ENCODE assay signal across 19 cellular contexts in the genomic region with DNA sequence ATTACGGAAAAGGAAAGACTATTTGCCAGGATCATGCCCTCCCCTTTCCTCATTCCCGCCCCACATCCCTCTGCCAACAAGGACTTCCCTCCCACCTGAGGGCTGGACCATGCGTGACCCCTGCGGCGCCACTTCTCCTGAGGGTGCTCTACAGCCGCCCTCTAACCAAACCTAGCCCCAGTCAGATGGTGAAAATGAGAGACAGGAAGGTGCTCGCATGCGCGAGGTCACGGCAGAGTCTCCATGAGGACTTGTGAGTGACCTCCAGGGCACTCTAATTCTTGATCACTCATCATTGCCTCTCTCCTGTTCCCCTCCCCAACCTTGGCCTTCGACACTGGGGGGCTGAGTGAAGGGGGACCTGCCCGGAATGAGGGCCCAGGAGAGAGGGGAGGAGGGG. TPM values are rescaled to one million over a fixed set of nuclear protein-coding genes. Genes with fewer than 3 reads are reported as not detected.
DNase-seq lines count a peak whose midpoint lies in the region; ATAC-seq, FAIRE-seq and TF ChIP-seq lines count a peak whose summit lies in the region.
"Had no signal": no experiment of that assay in that cellular context is flagged by ENCODE, and none has a peak within 500 bp of the region (broad histone marks: within the 10 kb centered on the region; RNA-seq: fewer than 3 reads in every experiment).

No MANE protein-coding gene starts in this region.

- no peak for FAIRE-seq in endothelial cell of umbilical vein (lab: Jason Lieb, UNC)
- FAIRE-seq: GM12878, HTR-8/SVneo had no signal

- ATAC-seq in HCT116 (no peak), thoracic aorta (ENCODE audit: insufficient number of reproducible peaks, low FRiP score, low read depth) (no peak)
- ATAC-seq in natural killer cell treated with Interleukin-12 subunit alpha and Interleukin-12 subunit beta and Interleukin-15 and Interleukin-18, amount 100 ng/mL, for 72 hours, result no peak
- ATAC-seq: CD8-positive, alpha-beta T cell; GM12878 had no signal

- TSS peak; percentile 34 for BruUV-seq in HCT116 (replicated peaks; lab: Mats Ljungman, UMichigan)
- BruUV-seq in endothelial cell of umbilical vein (replicated peaks; lab: Mats Ljungman, UMichigan), result TSS peak; percentile 12

- H3K27me3 ChIP-seq in HCT116 (ENCODE audit: insufficient read depth, low read length) (no peaks in the 10 kb centered on the region), ascending aorta (no peaks in the 10 kb centered on the region), endothelial cell of umbilical vein (ENCODE audit: control insufficient read depth in 2 of 2, insufficient read depth in 2 of 2, low read length in 2 of 2) (no peaks in the 10 kb centered on the region), thoracic aorta (replicated peaks; ENCODE audit: insufficient read depth) (no peaks in the 10 kb centered on the region)
- H3K27me3 ChIP-seq: BLaER1 treated with 17β-estradiol and CSF1 and Interleukin-3, amounts not matched to agents 10 nM and 100 nM had no signal

- H3K79me2 ChIP-seq in HCT116 (ENCODE audit: insufficient read depth, low read length) (peaks cover 7% of the 10 kb centered on the region), endothelial cell of umbilical vein (ENCODE audit: control insufficient read depth, insufficient read depth, low read length) (peaks cover 10% of the 10 kb centered on the region)

- RAD21 ChIA-PET in HCT116 (lab: Charles Lee; ENCODE audit: low non-redundant PET in 1 of 2, low total read pairs in 2 of 2, uncharacterized antibody in 2 of 2, unreplicated experiment in 2 of 2), result no interaction called here

- H3K36me3 Mint-ChIP-seq in natural killer cell treated with Interleukin-12 subunit alpha and Interleukin-12 subunit beta and Interleukin-15 and Interleukin-18, amount 100 ng/mL, for 72 hours, result no peaks in the 10 kb centered on the region

- no peak overlapping the region for H3K9ac ChIP-seq in HCT116 (ENCODE audit: low read length)
- H3K9ac ChIP-seq in endothelial cell of umbilical vein (replicated peaks; ENCODE audit: extremely low read depth, insufficient read depth, low read length), result no peak overlapping the region
- H3K9ac ChIP-seq: BLaER1 treated with 17β-estradiol and CSF1 and Interleukin-3, amounts not matched to agents 10 nM and 100 nM had no signal

- H3K27ac Mint-ChIP-seq in natural killer cell treated with Interleukin-12 subunit alpha and Interleukin-12 subunit beta and Interleukin-15 and Interleukin-18, amount 100 ng/mL, for 72 hours, result no peak overlapping the region
- H3K27ac Mint-ChIP-seq: B cell; CD8-positive, alpha-beta T cell had no signal

- peaks cover 7 to 15% of the 10 kb centered on the region in 2 donors for H3K4me1 Mint-ChIP-seq in natural killer cell treated with Interleukin-12 subunit alpha and Interleukin-12 subunit beta and Interleukin-15 and Interleukin-18, amount 100 ng/mL, for 72 hours (ENCODE audit: low read depth in 2 of 2)
- H3K4me1 Mint-ChIP-seq: B cell had no signal

- no peaks in the 10 kb centered on the region for H3K27me3 Mint-ChIP-seq in natural killer cell treated with Interleukin-12 subunit alpha and Interleukin-12 subunit beta and Interleukin-15 and Interleukin-18, amount 100 ng/mL, for 72 hours
- H3K27me3 Mint-ChIP-seq: B cell had no signal

- no peak for DNase-seq in HCT116 (ENCODE audit: low read depth, low spot score)
- DNase-seq in ascending aorta (ENCODE audit: low spot score in 2 of 2), result no peak
- no peak for DNase-seq in endothelial cell of umbilical vein (ENCODE audit: low read depth, low spot score)
- no peak for DNase-seq in thoracic aorta (ENCODE audit: low spot score)
- DNase-seq in occipital lobe (lab: John Stamatoyannopoulos, UW), result no peak
- DNase-seq in kidney tubule cell (ENCODE audit: low spot score), result no peak
- DNase-seq in natural killer cell treated with Interleukin-12 subunit alpha and Interleukin-12 subunit beta and Interleukin-15 and Interleukin-18, amount 100 ng/mL, for 72 hours (ENCODE audit: low spot score), result no peak
- DNase-seq: Calu3; CD8-positive, alpha-beta T cell; DMS 273 treated with DMSO at 0.1 percent for 48 hours; DMS53; DND-41; EL; GOT3; H7 had no signal

- dilution Hi-C loops in endothelial cell of umbilical vein (cut with MboI; ENCODE audit: extremely low pct_ligation_motif_present, low sequenced_read_pairs), result no loop called here

- H3K4me2 ChIP-seq in HCT116 (ENCODE audit: low read length), result no peak overlapping the region
- no peak overlapping the region for H3K4me2 ChIP-seq in endothelial cell of umbilical vein (ENCODE audit: insufficient read depth, low read length)
- H3K4me2 ChIP-seq: BLaER1 treated with 17β-estradiol and CSF1 and Interleukin-3, amounts not matched to agents 10 nM and 100 nM had no signal

- no peaks in the 10 kb centered on the region for H3K9me3 Mint-ChIP-seq in natural killer cell treated with Interleukin-12 subunit alpha and Interleukin-12 subunit beta and Interleukin-15 and Interleukin-18, amount 100 ng/mL, for 72 hours
- H3K9me3 Mint-ChIP-seq: CD8-positive, alpha-beta T cell had no signal

- H3K9me3 ChIP-seq in HCT116 (ENCODE audit: control insufficient read depth in 1 of 2, insufficient read depth in 1 of 2, low read depth in 1 of 2, low read length in 2 of 2) (no peaks in the 10 kb centered on the region), ascending aorta (no peaks in the 10 kb centered on the region), endothelial cell of umbilical vein (replicated peaks; ENCODE audit: control insufficient read depth, insufficient read depth, low read length) (no peaks in the 10 kb centered on the region), thoracic aorta (no peaks in the 10 kb centered on the region)
- H3K9me3 ChIP-seq: BLaER1 treated with 17β-estradiol and CSF1 and Interleukin-3, amounts not matched to agents 10 nM and 100 nM had no signal

- POLR2A ChIA-PET in HCT116 (lab: Charles Lee) (no interaction called here), endothelial cell of umbilical vein (lab: Charles Lee) (no interaction called here)

- TF ChIP-seq RAD21 in HCT116 (IDR thresholded peaks at IDR 0.05; ENCODE audit: low read depth), result no peak

- CTCF ChIA-PET in HCT116 (lab: Charles Lee) (no interaction called here), endothelial cell of umbilical vein (lab: Charles Lee) (no interaction called here)

- H3K4me3 ChIP-seq in HCT116 (replicated peaks in 1 of 2; ENCODE audit: low read depth in 1 of 2, low read length in 2 of 2) (no peak overlapping the region), ascending aorta (no peak overlapping the region), endothelial cell of umbilical vein (replicated peaks in 1 of 3; ENCODE audit: insufficient read depth in 1 of 3, low read depth in 1 of 3, low read length in 3 of 3) (no peak overlapping the region), thoracic aorta (no peak overlapping the region)
- H3K4me3 ChIP-seq: BLaER1 treated with 17β-estradiol and CSF1 and Interleukin-3, amounts not matched to agents 10 nM and 100 nM; GM12878 had no signal

- TF ChIP-seq POLR2A in HCT116 (IDR thresholded peaks at IDR 0.05; ENCODE audit: borderline replicate concordance, extremely low read depth, insufficient read depth, insufficient read length) (no peak), endothelial cell of umbilical vein (IDR thresholded peaks at IDR 0.05; ENCODE audit: low read depth, low read length) (no peak)

- H3K9me2 ChIP-seq in HCT116 (ENCODE audit: insufficient read depth), result no peaks in the 10 kb centered on the region

- H3K36me3 ChIP-seq in HCT116 (ENCODE audit: control insufficient read depth in 1 of 2, insufficient read depth in 2 of 2, low read length in 2 of 2), result peaks cover 4 to 7% of the 10 kb centered on the region in 2 experiments; a peak in 2 of 4 replicates
- peaks cover 13 to 20% of the 10 kb centered on the region in 2 donors for H3K36me3 ChIP-seq in ascending aorta
- peaks cover 0 to 15% of the 10 kb centered on the region in 2 experiments for H3K36me3 ChIP-seq in endothelial cell of umbilical vein (ENCODE audit: control insufficient read depth in 2 of 2, extremely low read depth in 1 of 2, insufficient read depth in 2 of 2, low read length in 2 of 2)
- H3K36me3 ChIP-seq in thoracic aorta, result peaks cover 8% of the 10 kb centered on the region

- H2AFZ ChIP-seq in HCT116 (ENCODE audit: low read depth, low read length, poor library complexity, severe bottlenecking) (no peak overlapping the region), endothelial cell of umbilical vein (ENCODE audit: low read depth, low read length) (no peak overlapping the region)

- H3K27ac ChIP-seq in HCT116 (ENCODE audit: low read depth, low read length) (no peak overlapping the region), ascending aorta (peak overlapping the region; percentile 92 to 94), endothelial cell of umbilical vein (ENCODE audit: insufficient read depth, low read depth, low read length) (no peak overlapping the region), thoracic aorta (peak overlapping the region; percentile 84 to 98)
- H3K27ac ChIP-seq: BLaER1 treated with 17β-estradiol and CSF1 and Interleukin-3, amounts not matched to agents 10 nM and 100 nM had no signal

- H4K20me1 ChIP-seq in HCT116 (ENCODE audit: insufficient read depth), result no peaks in the 10 kb centered on the region
- no peaks in the 10 kb centered on the region for H4K20me1 ChIP-seq in endothelial cell of umbilical vein (replicated peaks; ENCODE audit: control insufficient read depth, extremely low read depth, insufficient read depth, low read length)

- no peak for TF ChIP-seq CTCF in HCT116 (IDR thresholded peaks at IDR 0.05 in 2 of 3, conservative IDR thresholded peaks at IDR 0.05 in 1 of 3; ENCODE audit: borderline replicate concordance in 1 of 3, insufficient read depth in 1 of 3, low read depth in 2 of 3, low read length in 2 of 3)
- TF ChIP-seq CTCF in ascending aorta (IDR thresholded peaks at IDR 0.05), result no peak
- TF ChIP-seq CTCF in endothelial cell of umbilical vein (IDR thresholded peaks at IDR 0.05; ENCODE audit: extremely low read depth in 1 of 2, insufficient read depth in 1 of 2, low read depth in 1 of 2, low read length in 2 of 2), result no peak
- no peak for TF ChIP-seq CTCF in thoracic aorta (IDR thresholded peaks at IDR 0.05)

- H3K9me1 ChIP-seq in endothelial cell of umbilical vein (replicated peaks; ENCODE audit: control insufficient read depth, extremely low read depth, insufficient read depth, low read length), result no peaks in the 10 kb centered on the region

- no peak overlapping the region for H3K4me3 Mint-ChIP-seq in natural killer cell treated with Interleukin-12 subunit alpha and Interleukin-12 subunit beta and Interleukin-15 and Interleukin-18, amount 100 ng/mL, for 72 hours
- H3K4me3 Mint-ChIP-seq: B cell; CD8-positive, alpha-beta T cell had no signal

- H3K4me1 ChIP-seq in HCT116 (ENCODE audit: control insufficient read depth in 1 of 2, insufficient read depth in 2 of 2, low read length in 2 of 2) (no peaks in the 10 kb centered on the region), ascending aorta (peaks cover 12 to 25% of the 10 kb centered on the region in 2 donors), endothelial cell of umbilical vein (ENCODE audit: control insufficient read depth, extremely low read depth, insufficient read depth, low read length) (no peaks in the 10 kb centered on the region), thoracic aorta (ENCODE audit: control insufficient read depth in 1 of 2, low read depth in 2 of 2) (peaks cover 17 to 53% of the 10 kb centered on the region in 2 donors)

- intact Hi-C loops in HCT116 (cut with micrococcal nuclease) (no loop called here), ascending aorta (cut with DNase I) (no loop called here), endothelial cell of umbilical vein (cut with micrococcal nuclease) (no loop called here)

RNA-seq across cellular contexts. Expression of a gene that starts 32.1 kb away (rescaled TPM):
- 22.4 TPM for total RNA-seq in HCT116 (2021; ENCODE audit: unreplicated experiment)
- polyA plus RNA-seq in HCT116 (2012), result 15.4 and 16.4 TPM in 2 replicates
- 21.7 TPM for total RNA-seq in ascending aorta
- 20.3 and 24.8 TPM in 2 replicates for total RNA-seq in endothelial cell of umbilical vein
- 19.7 and 21.1 TPM in 2 replicates for polyA plus RNA-seq in endothelial cell of umbilical vein
- polyA plus RNA-seq in endothelial cell of umbilical vein (2011; cell fraction: cytosol; rRNA removed), result 20.0 and 21.0 TPM in 2 replicates
- polyA plus RNA-seq in endothelial cell of umbilical vein (2011; cell fraction: nucleus; rRNA removed), result 29.7 and 30.2 TPM in 2 replicates
- polyA plus RNA-seq in endothelial cell of umbilical vein (2012), result 12.1 and 17.9 TPM in 2 replicates
- polyA minus RNA-seq in endothelial cell of umbilical vein, result 31.6 and 42.2 TPM in 2 replicates
- 16.0 TPM for polyA minus RNA-seq in endothelial cell of umbilical vein (2011; cell fraction: cytosol; rRNA and poly(A)+ RNA removed)
- polyA minus RNA-seq in endothelial cell of umbilical vein (2011; cell fraction: nucleus; rRNA and poly(A)+ RNA removed), result 15.8 and 22.1 TPM in 2 replicates
- 10 to 100 TPM; 21.5 to 29.8 TPM for total RNA-seq in thoracic aorta
- total RNA-seq in occipital lobe, result 28.2 TPM
- 10 to 100 TPM; 26.5 to 30.7 TPM for total RNA-seq in natural killer cell treated with Interleukin-12 subunit alpha and Interleukin-12 subunit beta and Interleukin-15 and Interleukin-18, amount 100 ng/mL, for 72 hours

RNA-seq across cellular contexts. Expression of a gene that starts 32.2 kb away (rescaled TPM):
- total RNA-seq in HCT116 (2021; ENCODE audit: unreplicated experiment), result 20.4 TPM
- 5.8 TPM in 2 replicates for polyA plus RNA-seq in HCT116 (2012)
- 1.8 TPM for total RNA-seq in ascending aorta
- 12.4 and 12.7 TPM in 2 replicates for total RNA-seq in endothelial cell of umbilical vein
- 4.3 and 4.7 TPM in 2 replicates for polyA plus RNA-seq in endothelial cell of umbilical vein
- 4.7 and 4.8 TPM in 2 replicates for polyA plus RNA-seq in endothelial cell of umbilical vein (2011; cell fraction: cytosol; rRNA removed)
- polyA plus RNA-seq in endothelial cell of umbilical vein (2011; cell fraction: nucleus; rRNA removed), result 9.7 and 10.6 TPM in 2 replicates
- 4.8 and 7.2 TPM in 2 replicates for polyA plus RNA-seq in endothelial cell of umbilical vein (2012)
- 14.9 and 15.4 TPM in 2 replicates for polyA minus RNA-seq in endothelial cell of umbilical vein
- polyA minus RNA-seq in endothelial cell of umbilical vein (2011; cell fraction: cytosol; rRNA and poly(A)+ RNA removed), result 20.4 TPM
- 12.4 and 16.0 TPM in 2 replicates for polyA minus RNA-seq in endothelial cell of umbilical vein (2011; cell fraction: nucleus; rRNA and poly(A)+ RNA removed)
- total RNA-seq in thoracic aorta, result 10 to 100 TPM in 1 of 2 donors, 1 to 10 TPM in 1; 8.5 to 26.9 TPM
- 13.1 TPM for total RNA-seq in occipital lobe
- 10 to 100 TPM; 16.4 to 38.2 TPM for total RNA-seq in natural killer cell treated with Interleukin-12 subunit alpha and Interleukin-12 subunit beta and Interleukin-15 and Interleukin-18, amount 100 ng/mL, for 72 hours

RNA-seq across cellular contexts. Expression of a gene that starts 35.3 kb away (rescaled TPM):
- total RNA-seq in HCT116 (2021; ENCODE audit: unreplicated experiment) (20.3 TPM), ascending aorta (25.2 TPM), endothelial cell of umbilical vein (19.4 and 19.8 TPM in 2 replicates), thoracic aorta (10 to 100 TPM; 25.0 to 27.7 TPM), occipital lobe (17.3 TPM)
- 5.1 and 5.9 TPM in 2 replicates for polyA plus RNA-seq in HCT116 (2012)
- polyA plus RNA-seq in endothelial cell of umbilical vein, result 5.2 and 6.0 TPM in 2 replicates
- 6.1 and 6.2 TPM in 2 replicates for polyA plus RNA-seq in endothelial cell of umbilical vein (2011; cell fraction: cytosol; rRNA removed)
- 9.6 and 14.7 TPM in 2 replicates for polyA plus RNA-seq in endothelial cell of umbilical vein (2011; cell fraction: nucleus; rRNA removed)
- 11.2 and 13.8 TPM in 2 replicates for polyA plus RNA-seq in endothelial cell of umbilical vein (2012)
- 11.0 and 18.7 TPM in 2 replicates for polyA minus RNA-seq in endothelial cell of umbilical vein
- 12.1 TPM for polyA minus RNA-seq in endothelial cell of umbilical vein (2011; cell fraction: cytosol; rRNA and poly(A)+ RNA removed)
- 6.1 and 8.4 TPM in 2 replicates for polyA minus RNA-seq in endothelial cell of umbilical vein (2011; cell fraction: nucleus; rRNA and poly(A)+ RNA removed)
- 10 to 100 TPM; 25.7 to 39.0 TPM for total RNA-seq in natural killer cell treated with Interleukin-12 subunit alpha and Interleukin-12 subunit beta and Interleukin-15 and Interleukin-18, amount 100 ng/mL, for 72 hours

Comparison
In these comparisons a context has a peak if more than half of its experiments do, and no peak if none do; other contexts are left out.
1. H3K27ac ChIP-seq: peak in ascending aorta (2 of 2) and thoracic aorta (2 of 2); none in HCT116 (single experiment) and endothelial cell of umbilical vein (single experiment).